In the genomic region with DNA sequence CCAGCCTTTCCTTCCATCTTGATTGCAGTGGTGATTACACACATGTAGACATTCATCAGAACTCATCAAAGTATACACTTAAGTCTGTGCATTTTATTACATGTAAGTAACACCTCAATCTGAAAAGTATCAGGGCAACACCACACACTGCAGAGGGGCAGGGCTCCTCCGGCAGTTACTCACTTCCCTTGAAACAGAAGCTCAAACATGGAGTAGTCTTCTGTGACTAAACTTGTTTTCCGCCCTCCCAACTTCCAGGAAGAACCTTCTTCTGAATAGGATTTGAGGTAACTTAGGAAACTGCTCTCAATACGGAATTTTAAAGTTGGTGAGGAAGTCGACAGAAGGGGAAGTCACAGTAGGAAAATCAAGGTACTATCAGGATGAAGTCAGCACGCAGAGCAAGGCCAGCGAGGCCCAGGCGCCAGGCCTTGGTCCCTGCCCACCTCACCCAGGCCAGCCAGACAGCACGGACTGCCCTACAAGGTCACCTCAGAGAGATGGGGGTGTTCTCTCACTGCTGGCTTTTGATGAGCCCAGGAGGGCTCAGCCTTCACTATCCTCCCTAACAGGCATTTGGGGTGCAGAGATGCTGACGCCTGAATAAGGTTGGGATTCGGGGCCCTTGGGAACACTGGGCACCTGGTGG, we compare ENCODE assay signal across 1 cellular context.
TF ChIP-seq lines count a peak whose summit lies in the region.

No MANE protein-coding gene starts in this region.

TF ChIP-seq in GM23338, 12 proteins besides CTCF, POLR2A, EP300 and RAD21 (continued from another document):
- TF ChIP-seq ZNF462 (CRISPR knock-in tag; IDR thresholded peaks at IDR 0.05) (no peak), JUNB (IDR thresholded peaks at IDR 0.05; ENCODE audit: unreplicated experiment) (no peak), EZH2 (IDR thresholded peaks at IDR 0.05; ENCODE audit: low read depth, unreplicated experiment) (no peak), STAT1 (IDR thresholded peaks at IDR 0.05; ENCODE audit: unreplicated experiment) (no peak), CREB1 (CRISPR knock-in tag; IDR thresholded peaks at IDR 0.05; ENCODE audit: low read depth) (no peak)
- TF ChIP-seq, protein P1, sequence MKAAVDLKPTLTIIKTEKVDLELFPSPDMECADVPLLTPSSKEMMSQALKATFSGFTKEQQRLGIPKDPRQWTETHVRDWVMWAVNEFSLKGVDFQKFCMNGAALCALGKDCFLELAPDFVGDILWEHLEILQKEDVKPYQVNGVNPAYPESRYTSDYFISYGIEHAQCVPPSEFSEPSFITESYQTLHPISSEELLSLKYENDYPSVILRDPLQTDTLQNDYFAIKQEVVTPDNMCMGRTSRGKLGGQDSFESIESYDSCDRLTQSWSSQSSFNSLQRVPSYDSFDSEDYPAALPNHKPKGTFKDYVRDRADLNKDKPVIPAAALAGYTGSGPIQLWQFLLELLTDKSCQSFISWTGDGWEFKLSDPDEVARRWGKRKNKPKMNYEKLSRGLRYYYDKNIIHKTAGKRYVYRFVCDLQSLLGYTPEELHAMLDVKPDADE (IDR thresholded peaks at IDR 0.05) = no peak
